ENCODE assay signal across 18 cellular contexts in genomic region chr22:43256569-43257360, GRCh38.
DNase-seq lines count a peak whose midpoint lies in the region; ATAC-seq, FAIRE-seq and TF ChIP-seq lines count a peak whose summit lies in the region.
"Had no signal": no experiment of that assay in that cellular context is flagged by ENCODE, and none has a peak within 500 bp of the region (broad histone marks: within the 10 kb centered on the region; RNA-seq: fewer than 3 reads in every experiment).

No MANE protein-coding gene starts in this region.

- no peak for ATAC-seq in activated T-cell treated with anti-CD3 and anti-CD28 coated beads, Interleukin-2, amount 50 U/mL, for 72 hours (replicated peaks in 1 of 2)
- ATAC-seq in K562: no peak

- FAIRE-seq in K562 (lab: Jason Lieb, UNC): no peak
- FAIRE-seq: A204.1, GM19239 had no signal

- 0 out of 2 replicates have a peak, but pooled peaks cover 3% of the 10 kb centered on the region for H3K27me3 ChIP-seq in MM.1S (replicated peaks; ENCODE audit: insufficient read depth, low read length)
- peaks cover 23 to 94% of the 10 kb centered on the region in 2 experiments for H3K27me3 ChIP-seq in K562 (ENCODE audit: control insufficient read depth in 2 of 2, insufficient read depth in 2 of 2, low read length in 2 of 2)

- no peaks in the 10 kb centered on the region for H3F3A ChIP-seq in MM.1S (ENCODE audit: insufficient read depth, low read length)

- peak overlapping the region; percentile 67 for H3K27ac Mint-ChIP-seq in activated T-cell treated with anti-CD3 and anti-CD28 coated beads, Interleukin-2, amount 50 U/mL, for 72 hours
- H3K27ac Mint-ChIP-seq in nephron: peak overlapping the region in 2 of 3 experiments; percentile 35 to 48
- H3K27ac Mint-ChIP-seq: H9 had no signal

- no peaks in the 10 kb centered on the region for H3K9me3 Mint-ChIP-seq in activated T-cell treated with anti-CD3 and anti-CD28 coated beads, Interleukin-2, amount 50 U/mL, for 72 hours
- no peaks in the 10 kb centered on the region for H3K9me3 Mint-ChIP-seq in nephron
- H3K9me3 Mint-ChIP-seq: H9 had no signal

- POLR2A ChIA-PET in K562 (lab: Yijun Ruan, JAX) (no interaction called here), OCI-LY7 (lab: Charles Lee) (no interaction called here)

- no peaks in the 10 kb centered on the region for H3K36me3 Mint-ChIP-seq in activated T-cell treated with anti-CD3 and anti-CD28 coated beads, Interleukin-2, amount 50 U/mL, for 72 hours (ENCODE audit: insufficient read depth in 2 of 2)
- H3K36me3 Mint-ChIP-seq in nephron (ENCODE audit: low read depth): peaks cover 12% of the 10 kb centered on the region

- TF ChIP-seq EP300 in K562 (IDR thresholded peaks at IDR 0.05; ENCODE audit: low read length): no peak

- H3K79me2 ChIP-seq in MM.1S (ENCODE audit: low read length) (no peaks in the 10 kb centered on the region), K562 (ENCODE audit: control insufficient read depth, insufficient read depth, low read length) (no peaks in the 10 kb centered on the region), OCI-LY7 (ENCODE audit: insufficient read depth, low read depth, low read length) (no peaks in the 10 kb centered on the region)

- H3K9me3 ChIP-seq in MM.1S (replicated peaks; ENCODE audit: insufficient read depth, low read length) (no peaks in the 10 kb centered on the region), K562 (replicated peaks; ENCODE audit: control insufficient read depth, insufficient read depth, low read depth, low read length) (no peaks in the 10 kb centered on the region), OCI-LY7 (ENCODE audit: low read length) (no peaks in the 10 kb centered on the region)

- BruUV-seq in K562 (replicated peaks; lab: Mats Ljungman, UMichigan): no TSS peak
- BruUV-seq in OCI-LY7 (replicated peaks; lab: Mats Ljungman, UMichigan): no TSS peak

- H3K4me3 ChIP-seq in MM.1S (ENCODE audit: low read length) (no peak overlapping the region), K562 (no peak overlapping the region), OCI-LY7 (ENCODE audit: low read depth, low read length, poor library complexity, severe bottlenecking) (no peak overlapping the region)
- H3K4me3 ChIP-seq: PC-9 had no signal

- no peak overlapping the region for H3K9ac ChIP-seq in MM.1S (ENCODE audit: low read length)
- no peak overlapping the region for H3K9ac ChIP-seq in K562 (ENCODE audit: insufficient read depth in 1 of 2, low read depth in 2 of 2, low read length in 2 of 2)

- intact Hi-C loops in K562 (cut with micrococcal nuclease): no loop called here
- intact Hi-C loops in OCI-LY7 (cut with micrococcal nuclease; ENCODE audit: unreplicated experiment): no loop called here

- in situ Hi-C loops in K562 (cut with MboI): no loop called here

- H2AFZ ChIP-seq in MM.1S (ENCODE audit: low read length) (no peak overlapping the region), K562 (ENCODE audit: low read depth, low read length) (no peak overlapping the region), OCI-LY7 (ENCODE audit: low read length) (no peak overlapping the region)
- H2AFZ ChIP-seq: PC-9 had no signal

- H4K20me1 ChIP-seq in MM.1S (ENCODE audit: insufficient read depth, low read length) (no peaks in the 10 kb centered on the region), K562 (replicated peaks; ENCODE audit: control insufficient read depth, insufficient read depth, low read length) (peaks cover 15% of the 10 kb centered on the region; the same call in 1 of the 2 replicates), OCI-LY7 (ENCODE audit: insufficient read depth, low read length) (no peaks in the 10 kb centered on the region)

- no peak overlapping the region for H3K4me3 Mint-ChIP-seq in activated T-cell treated with anti-CD3 and anti-CD28 coated beads, Interleukin-2, amount 50 U/mL, for 72 hours
- no peak overlapping the region for H3K4me3 Mint-ChIP-seq in nephron
- H3K4me3 Mint-ChIP-seq: H9 had no signal

- 0 out of 2 replicates have a peak overlapping the region, but pooled peaks have one; percentile 2 for H3K4me2 ChIP-seq in MM.1S (ENCODE audit: low read depth, low read length)
- H3K4me2 ChIP-seq in K562 (ENCODE audit: insufficient read depth, low read length): no peak overlapping the region
- no peak overlapping the region for H3K4me2 ChIP-seq in OCI-LY7 (ENCODE audit: low read length)
- H3K4me2 ChIP-seq: PC-9 had no signal

- H3K4me1 ChIP-seq in MM.1S (ENCODE audit: low read length) (peaks cover 25% of the 10 kb centered on the region), K562 (replicated peaks in 1 of 2; ENCODE audit: control insufficient read depth in 2 of 2, insufficient read depth in 2 of 2, low read length in 2 of 2) (no peaks in the 10 kb centered on the region), OCI-LY7 (ENCODE audit: insufficient read depth, low read length, poor library complexity, severe bottlenecking) (no peaks in the 10 kb centered on the region)

- H3K27me3 Mint-ChIP-seq in activated T-cell treated with anti-CD3 and anti-CD28 coated beads, Interleukin-2, amount 50 U/mL, for 72 hours (ENCODE audit: low read depth): peaks cover 17% of the 10 kb centered on the region
- peaks cover 44% of the 10 kb centered on the region for H3K27me3 Mint-ChIP-seq in nephron (ENCODE audit: low read depth)

- 1% methylated on average over 14 of the region's 15 CpGs for WGBS in K562 (ENCODE audit: insufficient coverage, low coverage, missing lambda C conversion rate)

- H3K4me1 Mint-ChIP-seq in activated T-cell treated with anti-CD3 and anti-CD28 coated beads, Interleukin-2, amount 50 U/mL, for 72 hours (ENCODE audit: low read depth): no peaks in the 10 kb centered on the region
- H3K4me1 Mint-ChIP-seq in nephron: peaks cover 33% of the 10 kb centered on the region

- H3K9me2 ChIP-seq in MM.1S (replicated peaks; ENCODE audit: insufficient read depth, low read length) (no peaks in the 10 kb centered on the region), OCI-LY7 (ENCODE audit: insufficient read depth, low read length) (no peaks in the 10 kb centered on the region)

- TF ChIP-seq CTCF in MM.1S (IDR thresholded peaks at IDR 0.05; ENCODE audit: low read length) (no peak), K562 (IDR thresholded peaks at IDR 0.05 in 2 of 3, conservative IDR thresholded peaks at IDR 0.05 in 1 of 3; ENCODE audit: insufficient read depth in 2 of 3, low read depth in 1 of 3, low read length in 3 of 3) (no peak), nephron (IDR thresholded peaks at IDR 0.05; ENCODE audit: unreplicated experiment in 3 of 3) (no peak), OCI-LY7 (conservative IDR thresholded peaks at IDR 0.05; ENCODE audit: low read length) (no peak)

- DNase-seq in activated T-cell treated with anti-CD3 and anti-CD28 coated beads, Interleukin-2, amount 50 U/mL, for 72 hours: no peak
- no peak for DNase-seq in activated T-cell treated with anti-CD3 and anti-CD28 coated beads, Interleukin-2, amount 50 U/mL, for 1 hour
- DNase-seq in MM.1S (no peak), K562 (ENCODE audit: extremely low read depth in 1 of 4, low spot score in 3 of 4) (no peak), iPS-NIHi11 (ENCODE audit: low spot score) (no peak), OCI-LY7 (ENCODE audit: low spot score) (no peak)
- DNase-seq in stimulated activated CD4-positive, alpha-beta T cell treated with anti-CD3 and anti-CD28 coated beads, Interleukin-1b, Interleukin-23, amount 100 ng/mL, for 48 hours: no peak
- DNase-seq: C1 segment of cervical spinal cord, H9, IMR-90, NCI-H1436, NCI-H2029, NCI-H446, NCI-H748 treated with DMSO at 0.1 percent for 48 hours, PC-9 had no signal

- no peak overlapping the region for H3K27ac ChIP-seq in MM.1S (ENCODE audit: low read length)
- no peak overlapping the region for H3K27ac ChIP-seq in K562 (ENCODE audit: extremely low read depth, low read depth, low read length)
- H3K27ac ChIP-seq in OCI-LY7 (ENCODE audit: low read depth, low read length, poor library complexity, severe bottlenecking): no peak overlapping the region
- H3K27ac ChIP-seq: PC-9 had no signal

- no peak for TF ChIP-seq POLR2A in K562 (conservative IDR thresholded peaks at IDR 0.05)

- CTCF ChIA-PET in K562 (lab: Yijun Ruan, JAX; ENCODE audit: low intra/inter-chr PET ratio) (no interaction called here), OCI-LY7 (lab: Charles Lee; ENCODE audit: unreplicated experiment) (no interaction called here)

- H3K36me3 ChIP-seq in MM.1S (replicated peaks; ENCODE audit: insufficient read depth, low read length) (no peaks in the 10 kb centered on the region), K562 (ENCODE audit: control insufficient read depth, insufficient read depth, low read length) (no peaks in the 10 kb centered on the region), OCI-LY7 (ENCODE audit: insufficient read depth, low read length) (no peaks in the 10 kb centered on the region)

- no peaks in the 10 kb centered on the region for H3K9me1 ChIP-seq in K562 (ENCODE audit: control insufficient read depth, insufficient read depth, low read length)

- TF ChIP-seq RAD21 in K562 (CRISPR knock-in tag; conservative IDR thresholded peaks at IDR 0.05 in 1 of 2, IDR thresholded peaks at IDR 0.05 in 1 of 2): no peak

TF ChIP-seq in K562, 482 proteins besides CTCF, POLR2A, EP300 and RAD21 (continues in another document):
- TF ChIP-seq CREB3L1 (IDR thresholded peaks at IDR 0.05; ENCODE audit: borderline replicate concordance, low read depth): no peak
- 0 out of 2 replicates have a peak, but pooled peaks have one; percentile 31 for TF ChIP-seq ATF7 (IDR thresholded peaks at IDR 0.05)
